In genomic region chr13:24894972-24895300, GRCh38 we compare ENCODE assay signal across 22 cellular contexts.
"Had no signal": no experiment of that assay in that cellular context is flagged by ENCODE, and none has a peak within 500 bp of the region (broad histone marks: within the 10 kb centered on the region; RNA-seq: fewer than 3 reads in every experiment).

No MANE protein-coding gene starts in this region.

- H3K27ac ChIP-seq: epithelial cell of prostate, esophagus squamous epithelium, gastroesophageal sphincter, neutrophil, psoas muscle, spleen, stomach, thoracic aorta, transverse colon had no signal

- DNase-seq: effector memory CD4-positive, alpha-beta T cell; esophagus squamous epithelium; foreskin fibroblast; glutamatergic neuron; immature natural killer cell; kidney; naive thymus-derived CD4-positive, alpha-beta T cell; nephron progenitor cell; psoas muscle; retina; spleen; stimulated activated CD4-positive, alpha-beta T cell treated with anti-CD3 and anti-CD28 coated beads, Interleukin-15, amount 100 ng/mL, for 24 hours; stimulated activated CD4-positive, alpha-beta T cell treated with anti-CD3 and anti-CD28 coated beads, Interleukin-1b, Interleukin-23, amount 100 ng/mL, for 48 hours; stimulated activated naive CD4-positive, alpha-beta T cell; stomach; substantia nigra; transverse colon had no signal

- H3K36me3 ChIP-seq: transverse colon had no signal

- H3K4me3 Mint-ChIP-seq: immature natural killer cell; naive thymus-derived CD4-positive, alpha-beta T cell; nephron progenitor cell had no signal

- H3K4me1 Mint-ChIP-seq: immature natural killer cell had no signal

- ATAC-seq: gastroesophageal sphincter; naive thymus-derived CD4-positive, alpha-beta T cell; psoas muscle; sciatic nerve had no signal

- H3K4me3 ChIP-seq: esophagus squamous epithelium, gastroesophageal sphincter, psoas muscle, spleen, stomach, thoracic aorta, transverse colon had no signal

- H3K27me3 ChIP-seq: esophagus squamous epithelium, gastroesophageal sphincter, neutrophil, spleen, stomach, transverse colon had no signal

- H3K9me3 ChIP-seq: esophagus squamous epithelium, gastroesophageal sphincter, neutrophil, psoas muscle, spleen, stomach, thoracic aorta, transverse colon had no signal

- H3K9me3 Mint-ChIP-seq: immature natural killer cell; naive thymus-derived CD4-positive, alpha-beta T cell; nephron progenitor cell had no signal

- H3K27me3 Mint-ChIP-seq: naive thymus-derived CD4-positive, alpha-beta T cell had no signal

- H3K4me1 ChIP-seq: esophagus squamous epithelium, gastroesophageal sphincter, psoas muscle, spleen, stomach, transverse colon had no signal
